In genomic region chr1:27114522-27114921, GRCh38 we compare ENCODE assay signal across 1 cellular context.
TF ChIP-seq lines count a peak whose summit lies in the region.

No MANE protein-coding gene starts in this region.

TF ChIP-seq in IMR-90, 13 proteins besides CTCF, POLR2A, EP300 and RAD21 (continued from another document):
- TF ChIP-seq USF2 (IDR thresholded peaks at IDR 0.05; ENCODE audit: low read depth, low read length) (no peak), FOS (IDR thresholded peaks at IDR 0.05; ENCODE audit: low read depth, low read length) (no peak), SMC3 (IDR thresholded peaks at IDR 0.05; ENCODE audit: low read depth, low read length) (no peak), MAZ (IDR thresholded peaks at IDR 0.05; ENCODE audit: borderline replicate concordance, low read depth, low read length) (no peak), CHD1 (IDR thresholded peaks at IDR 0.05; ENCODE audit: low read depth, low read length) (no peak)
